Comparison of ENCODE assay signal across 24 cellular contexts in the genomic region with DNA sequence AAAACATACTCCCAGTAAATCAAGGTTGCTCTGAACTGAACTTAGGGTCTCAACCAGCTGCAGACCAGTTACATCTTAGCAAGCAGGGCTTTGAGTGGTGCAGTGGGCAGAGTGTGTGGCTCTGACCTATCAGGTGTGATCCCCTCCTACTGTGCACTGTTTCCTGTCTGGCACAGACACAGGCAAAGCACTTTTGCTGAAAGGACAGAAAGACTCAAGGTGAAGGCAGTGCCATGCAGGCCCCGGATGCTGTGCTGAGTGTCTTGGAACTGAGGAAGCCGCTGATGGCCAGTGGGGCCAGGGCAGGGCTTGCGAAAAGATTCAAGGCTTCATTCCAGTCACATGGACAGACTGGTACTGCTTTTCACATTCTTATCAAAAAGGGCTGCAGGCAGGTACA.
"Had no signal": no experiment of that assay in that cellular context is flagged by ENCODE, and none has a peak within 500 bp of the region (broad histone marks: within the 10 kb centered on the region; RNA-seq: fewer than 3 reads in every experiment).

No MANE protein-coding gene starts in this region.

- H3K9me3 ChIP-seq: ascending aorta, body of pancreas had no signal

- DNase-seq: activated B cell treated with CpG ODN at 0.5 μM for 24 hours; activated CD4-positive, alpha-beta T cell treated with anti-CD3 and anti-CD28 coated beads for 1 hour; activated CD4-positive, alpha-beta T cell treated with anti-CD3 and anti-CD28 coated beads, Interleukin-2, amount 10 ng/mL, durations not matched to agents 24 days and 14 days; activated CD4-positive, alpha-beta T cell treated with anti-CD3 and anti-CD28 coated beads, Interleukin-2, amount 50 U/mL, for 48 hours; activated CD8-positive, alpha-beta memory T cell treated with anti-CD3 and anti-CD28 coated beads, Interleukin-2, amount 10 ng/mL, durations not matched to agents 7 days and 5 days; activated effector memory CD4-positive, alpha-beta T cell treated with Interleukin-2 at 50 U/mL for 16 hours; activated naive CD4-positive, alpha-beta T cell; activated T-cell treated with anti-CD3 and anti-CD28 coated beads, Interleukin-2, amount 50 U/mL, for 24 hours; body of pancreas; central memory CD4-positive, alpha-beta T cell; Karpas-422; NCI-H1105 treated with DMSO at 0.1 percent for 48 hours; NCI-H1694 treated with DMSO at 0.1 percent for 48 hours; NCI-H2081 treated with DMSO at 0.1 percent for 48 hours; NCI-H2227 treated with DMSO at 0.1 percent for 48 hours; NCI-H526; PC-3; SIG-M5; T-helper 17 cell; T-helper 9 cell had no signal

- H3K4me1 Mint-ChIP-seq: activated B cell treated with CpG ODN at 0.5 μM for 24 hours; activated naive CD4-positive, alpha-beta T cell treated with anti-CD3 and anti-CD28 coated beads, Interleukin-2, amount 50 U/mL, for 24 hours had no signal

- H3K4me1 ChIP-seq: ascending aorta, body of pancreas had no signal

- H3K27ac ChIP-seq: ascending aorta, body of pancreas had no signal

- H3K36me3 ChIP-seq: ascending aorta had no signal

- H3K9me3 Mint-ChIP-seq: activated B cell treated with CpG ODN at 0.5 μM for 24 hours; activated CD4-positive, alpha-beta T cell treated with anti-CD3 and anti-CD28 coated beads, Interleukin-2, amount 10 ng/mL, durations not matched to agents 24 days and 14 days; activated naive CD4-positive, alpha-beta T cell treated with anti-CD3 and anti-CD28 coated beads, Interleukin-2, amount 50 U/mL, for 24 hours; activated T-cell treated with anti-CD3 and anti-CD28 coated beads, Interleukin-2, amount 50 U/mL, for 24 hours; activated T-helper 1 cell treated with anti-CD3 and anti-CD28 coated beads, Interleukin-12 subunit alpha, Interleukin-12 subunit beta, Interleukin-2, Interleukin-4 antibody, amounts not matched to agents 30 ng/mL and 10 ng/mL and 1 ng/mL, durations not matched to agents 14 hours and 24 hours and 36 hours had no signal

- H3K4me3 Mint-ChIP-seq: activated B cell treated with CpG ODN at 0.5 μM for 24 hours; activated CD4-positive, alpha-beta T cell treated with anti-CD3 and anti-CD28 coated beads, Interleukin-2, amount 10 ng/mL, durations not matched to agents 24 days and 14 days; activated CD8-positive, alpha-beta memory T cell treated with anti-CD3 and anti-CD28 coated beads, Interleukin-2, amount 10 ng/mL, durations not matched to agents 7 days and 5 days; activated naive CD4-positive, alpha-beta T cell treated with anti-CD3 and anti-CD28 coated beads, Interleukin-2, amount 50 U/mL, for 24 hours; activated T-cell treated with anti-CD3 and anti-CD28 coated beads, Interleukin-2, amount 50 U/mL, for 24 hours; activated T-helper 1 cell treated with anti-CD3 and anti-CD28 coated beads, Interleukin-12 subunit alpha, Interleukin-12 subunit beta, Interleukin-2, Interleukin-4 antibody, amounts not matched to agents 30 ng/mL and 10 ng/mL and 1 ng/mL, durations not matched to agents 14 hours and 24 hours and 36 hours; T-helper 17 cell had no signal

- H3K27me3 ChIP-seq: ascending aorta, body of pancreas had no signal

- H3K36me3 Mint-ChIP-seq: activated CD8-positive, alpha-beta memory T cell treated with anti-CD3 and anti-CD28 coated beads, Interleukin-2, amount 10 ng/mL, durations not matched to agents 7 days and 5 days; activated naive CD4-positive, alpha-beta T cell treated with anti-CD3 and anti-CD28 coated beads, Interleukin-2, amount 50 U/mL, for 24 hours had no signal

- H3K4me3 ChIP-seq: ascending aorta, body of pancreas, K562 had no signal

- H3K27ac Mint-ChIP-seq: activated B cell treated with CpG ODN at 0.5 μM for 24 hours; activated CD4-positive, alpha-beta T cell treated with anti-CD3 and anti-CD28 coated beads, Interleukin-2, amount 10 ng/mL, durations not matched to agents 24 days and 14 days; activated CD8-positive, alpha-beta memory T cell treated with anti-CD3 and anti-CD28 coated beads, Interleukin-2, amount 10 ng/mL, durations not matched to agents 7 days and 5 days; activated naive CD4-positive, alpha-beta T cell treated with anti-CD3 and anti-CD28 coated beads, Interleukin-2, amount 50 U/mL, for 24 hours; activated T-cell treated with anti-CD3 and anti-CD28 coated beads, Interleukin-2, amount 50 U/mL, for 24 hours; activated T-helper 1 cell treated with anti-CD3 and anti-CD28 coated beads, Interleukin-12 subunit alpha, Interleukin-12 subunit beta, Interleukin-2, Interleukin-4 antibody, amounts not matched to agents 30 ng/mL and 10 ng/mL and 1 ng/mL, durations not matched to agents 14 hours and 24 hours and 36 hours; T-helper 17 cell had no signal
